8 cellular contexts compared by ENCODE assay signal in the genomic region with DNA sequence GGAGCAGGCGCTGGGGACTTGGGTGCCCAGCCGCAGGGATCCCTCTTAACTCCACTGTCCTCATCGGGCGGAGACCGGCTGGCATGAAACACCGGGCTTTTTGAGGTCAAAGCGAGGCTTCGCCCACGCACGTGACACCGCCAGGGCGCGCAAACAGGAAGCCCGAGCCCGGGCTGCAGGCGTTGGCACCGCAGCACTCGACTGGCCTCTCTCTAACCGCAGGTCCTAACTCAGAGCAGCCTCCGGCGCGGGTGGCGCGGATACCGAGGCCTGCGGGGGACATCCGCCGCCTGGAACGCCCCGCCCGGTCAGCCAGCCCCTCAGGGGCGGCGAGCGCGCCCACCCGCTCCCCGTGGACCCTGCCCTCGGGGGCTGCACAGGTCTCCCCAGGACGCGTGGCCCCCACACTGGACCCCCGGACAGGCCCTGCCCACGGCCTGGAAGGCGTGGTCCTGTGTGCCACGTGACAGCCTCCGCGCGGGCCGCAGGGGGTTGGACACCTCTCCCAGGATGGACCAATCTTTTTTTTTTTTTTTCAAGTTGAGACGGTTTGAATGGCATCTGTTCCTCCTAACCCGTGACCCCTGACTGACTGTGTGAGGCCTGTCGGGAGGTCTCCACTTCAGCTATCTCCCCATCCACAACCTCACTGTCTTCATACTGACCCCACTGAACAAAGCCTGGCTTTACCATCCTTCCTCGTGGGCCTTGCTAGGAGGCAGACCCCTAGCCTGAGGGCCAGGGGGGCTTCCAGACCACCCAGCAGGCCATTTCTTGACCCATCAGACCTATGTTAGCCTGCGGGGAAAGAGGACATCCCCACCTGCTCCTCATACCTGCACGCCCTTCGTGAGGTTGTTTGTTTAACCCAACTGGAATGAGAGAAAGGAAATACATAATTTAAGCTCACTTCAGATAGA. TPM values are rescaled to one million over a fixed set of nuclear protein-coding genes. Genes with fewer than 3 reads are reported as not detected.
A peak's percentile ranks its signal among the peaks of the same experiment; 100 is the strongest.
DNase-seq lines count a peak whose midpoint lies in the region; ATAC-seq and TF ChIP-seq lines count a peak whose summit lies in the region.

No MANE protein-coding gene starts in this region.

- H3K4me1 ChIP-seq in esophagus squamous epithelium = peaks cover 42 to 93% (median 74%) of the 10 kb centered on the region in 3 donors
- H3K4me1 ChIP-seq in vagina = peaks cover 71% of the 10 kb centered on the region
- peaks cover 25% of the 10 kb centered on the region for H3K4me1 ChIP-seq in SJCRH30

- TF ChIP-seq POLR2A in esophagus squamous epithelium (IDR thresholded peaks at IDR 0.05) (no peak), vagina (IDR thresholded peaks at IDR 0.05) (no peak)

- peak; percentile 12 to 18 for DNase-seq in activated CD8-positive, alpha-beta memory T cell treated with anti-CD3 and anti-CD28 coated beads for 4 hours (ENCODE audit: low read depth in 2 of 2)
- DNase-seq in esophagus squamous epithelium (lab: John Stamatoyannopoulos, UW) (no peak), retina (peak; percentile 56), vagina (ENCODE audit: extremely low spot score in 2 of 2) (no peak), SJCRH30 (no peak), SKM-1 treated with dmso at 0.1 percent for 144 hours (lab: John Stamatoyannopoulos, UW; ENCODE audit: unreplicated experiment) (no peak), OCI-M1 (lab: John Stamatoyannopoulos, UW) (no peak)

- TF ChIP-seq CTCF in esophagus squamous epithelium (IDR thresholded peaks at IDR 0.05) (no peak), vagina (IDR thresholded peaks at IDR 0.05) (no peak)

- ATAC-seq in GM19372 (IDR thresholded peaks at IDR 0.05; ENCODE audit: low read depth, unreplicated experiment) = peak; percentile 53

- H3K36me3 ChIP-seq in esophagus squamous epithelium (no peaks in the 10 kb centered on the region), vagina (no peaks in the 10 kb centered on the region), SJCRH30 (no peaks in the 10 kb centered on the region)

- peak overlapping the region; percentile 76 to 89 (median 87) for H3K27ac ChIP-seq in esophagus squamous epithelium
- peak overlapping the region; percentile 95 for H3K27ac ChIP-seq in vagina
- no peak overlapping the region for H3K27ac ChIP-seq in SJCRH30

- WGBS in esophagus squamous epithelium, 2 donors = 29 to 76% methylated on average over 4 to 36 of the region's 55 CpGs

- H3K9me3 ChIP-seq in esophagus squamous epithelium (no peaks in the 10 kb centered on the region), vagina (no peaks in the 10 kb centered on the region), SJCRH30 (replicated peaks) (peaks cover 3% of the 10 kb centered on the region; the same call in 1 of the 2 replicates)

- intact Hi-C loops in esophagus squamous epithelium (cut with DNase I) = no loop called here
- intact Hi-C loops in vagina (cut with DNase I) = no loop called here

- H3K4me3 ChIP-seq in esophagus squamous epithelium (peak overlapping the region; percentile 5 to 54 (median 24)), vagina (peak overlapping the region; percentile 15 to 24), SJCRH30 (no peak overlapping the region)

- H3K27me3 ChIP-seq in esophagus squamous epithelium (no peaks in the 10 kb centered on the region), vagina (no peaks in the 10 kb centered on the region), SJCRH30 (no peaks in the 10 kb centered on the region)

RNA-seq across cellular contexts. Expression of a gene that starts 8.4 kb away (rescaled TPM):
- total RNA-seq in esophagus squamous epithelium = 1 to 10 TPM in 1 of 4 donors, under 1 TPM in 2, not detected in 1; 0.56 to 2.2 (median 0.76) TPM
- total RNA-seq in vagina = 0.74 TPM
- not detected in 2 replicates for total RNA-seq in SJCRH30 (2014; rRNA removed; shearing (Covaris generic))

RNA-seq across cellular contexts. Expression of a gene that starts 23.3 kb away (rescaled TPM):
- total RNA-seq in esophagus squamous epithelium = 1,000 to 10,000 TPM in 1 of 4 donors, 100 to 1,000 TPM in 3; 480 to 2,454 (median 606) TPM
- 14.2 TPM for total RNA-seq in vagina
- total RNA-seq in SJCRH30 (2014; rRNA removed; shearing (Covaris generic)) = not detected in 2 replicates

Comparison
In these comparisons a context has a peak if more than half of its experiments do, and no peak if none do; other contexts are left out.
1. DNase-seq: peak in activated CD8-positive, alpha-beta memory T cell treated with anti-CD3 and anti-CD28 coated beads for 4 hours (2 of 2) and retina (single experiment); none in esophagus squamous epithelium (single experiment), vagina (0 of 2), SJCRH30 (0 of 2), SKM-1 treated with dmso at 0.1 percent for 144 hours (single experiment) and OCI-M1 (single experiment).
2. RNA of a gene that starts 23.3 kb away (total RNA-seq): 480 to 2,454 TPM in esophagus squamous epithelium; 14.2 TPM in vagina (single experiment) and not detected in SJCRH30; every median in the first group is over 10 times any median in the second.